ENCODE assay signal across 8 cellular contexts in the genomic region with DNA sequence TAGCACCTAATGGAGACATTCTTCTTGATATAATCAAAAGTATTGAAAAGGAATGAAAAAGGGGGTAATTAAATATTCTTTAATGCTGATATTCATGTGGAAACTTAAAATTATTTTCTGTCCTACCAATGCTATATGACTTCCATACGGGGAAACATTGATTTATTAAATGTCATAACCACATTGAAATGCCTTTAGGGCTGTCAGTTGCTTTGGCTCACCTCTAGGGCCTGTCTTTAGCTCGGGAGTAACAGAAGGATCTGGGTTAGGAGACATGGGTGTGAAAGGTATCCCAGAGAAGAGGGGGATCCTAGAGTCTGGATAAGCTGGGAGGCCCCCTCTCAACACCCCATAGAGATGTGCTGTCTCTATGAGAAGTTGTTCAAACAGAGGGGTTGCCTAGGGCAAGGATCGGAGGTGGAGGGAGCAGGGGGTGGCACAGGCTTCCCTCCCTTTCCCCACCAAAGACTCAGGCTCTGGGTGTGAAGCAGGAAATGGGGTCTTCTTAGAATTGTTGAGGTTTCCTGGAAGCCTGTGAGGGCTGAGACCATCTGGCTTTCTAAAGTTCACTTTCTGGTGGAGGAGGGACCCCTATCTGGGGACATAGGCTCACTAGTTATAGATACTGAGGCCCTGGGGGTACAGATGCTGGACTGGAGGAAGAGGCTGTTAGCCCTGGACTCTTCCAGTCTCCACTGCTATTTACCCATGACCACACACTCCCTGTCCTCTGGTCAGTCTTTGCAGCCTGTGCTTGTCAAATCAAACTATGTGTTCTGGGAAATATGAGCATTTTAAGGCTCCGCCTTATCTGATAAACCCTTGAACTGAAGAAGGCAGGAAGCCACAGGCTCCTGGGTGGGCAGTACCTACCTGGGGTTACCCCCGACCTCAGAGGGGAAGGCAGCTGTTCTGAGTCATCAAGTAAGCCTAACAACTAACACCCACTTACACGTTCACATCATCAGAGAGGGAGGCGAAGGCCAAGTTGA. TPM values are rescaled to one million over a fixed set of nuclear protein-coding genes. Genes with fewer than 3 reads are reported as not detected.
A peak's percentile ranks its signal among the peaks of the same experiment; 100 is the strongest.
DNase-seq lines count a peak whose midpoint lies in the region; ATAC-seq and TF ChIP-seq lines count a peak whose summit lies in the region.

No MANE protein-coding gene starts in this region.

- 50 to 75% (median 51%) methylated on average over 6 to 7 of the region's 7 CpGs for WGBS in stomach, 5 donors

- peaks cover 0 to 17% (median 0%) of the 10 kb centered on the region in 4 donors for H3K4me1 ChIP-seq in stomach

- CTCF ChIA-PET in CD4-positive, alpha-beta T cell (lab: Charles Lee), result no interaction called here

- H3K36me3 ChIP-seq in stomach, result no peaks in the 10 kb centered on the region

- DNase-seq in CD4-positive, alpha-beta T cell, result peak; percentile 19 to 63 (median 50)
- peak; percentile 39 to 61 for DNase-seq in stimulated activated CD4-positive, alpha-beta T cell treated with anti-CD3 and anti-CD28 coated beads, Interleukin-1b, Interleukin-23, amount 100 ng/mL, for 4 hours (ENCODE audit: low read depth in 2 of 2)
- DNase-seq in stomach, result no peak
- no peak for DNase-seq in NCI-H187 (lab: John Stamatoyannopoulos, UW)
- DNase-seq in LoVo (ENCODE audit: low spot score), result no peak

- POLR2A ChIA-PET in CD4-positive, alpha-beta T cell (lab: Charles Lee), result no interaction called here

- no peak for TF ChIP-seq EP300 in stomach (IDR thresholded peaks at IDR 0.05)

- H3K9me3 ChIP-seq in CD4-positive, alpha-beta T cell (ENCODE audit: control insufficient read depth, low read length), result no peaks in the 10 kb centered on the region
- H3K9me3 ChIP-seq in stomach, result no peaks in the 10 kb centered on the region

- TF ChIP-seq POLR2A in stomach (IDR thresholded peaks at IDR 0.05), result no peak

- no peak overlapping the region for H3K4me3 ChIP-seq in stomach

- ATAC-seq in CD4-positive, alpha-beta T cell (ENCODE audit: poor library complexity), result peak; percentile 97
- ATAC-seq in GM21825 (IDR thresholded peaks at IDR 0.05; ENCODE audit: unreplicated experiment) (peak; percentile 83), SK-N-SH treated with all-trans-retinoic acid at 6 μM for 48 hours (peak; percentile 34)

- no peak for TF ChIP-seq CTCF in CD4-positive, alpha-beta T cell (IDR thresholded peaks at IDR 0.05)
- no peak for TF ChIP-seq CTCF in stomach (IDR thresholded peaks at IDR 0.05)

- no peak overlapping the region for H3K27ac ChIP-seq in CD4-positive, alpha-beta T cell (ENCODE audit: low read depth, low read length)
- peak overlapping the region in 2 of 5 donors; percentile 4 to 5 for H3K27ac ChIP-seq in stomach

- no peaks in the 10 kb centered on the region for H3K9me3 Mint-ChIP-seq in CD4-positive, alpha-beta T cell
- no peaks in the 10 kb centered on the region for H3K9me3 Mint-ChIP-seq in activated naive CD8-positive, alpha-beta T cell (ENCODE audit: low read depth)

- no peaks in the 10 kb centered on the region for H3K27me3 Mint-ChIP-seq in CD4-positive, alpha-beta T cell
- H3K27me3 Mint-ChIP-seq in activated naive CD8-positive, alpha-beta T cell, result no peaks in the 10 kb centered on the region

- intact Hi-C loops in CD4-positive, alpha-beta T cell (cut with DNase I, micrococcal nuclease), result no loop called here
- intact Hi-C loops in stomach (cut with DNase I; ENCODE audit: low total_unique reads), result no loop called here

- no peaks in the 10 kb centered on the region for H3K36me3 Mint-ChIP-seq in CD4-positive, alpha-beta T cell (ENCODE audit: low read depth)
- no peaks in the 10 kb centered on the region for H3K36me3 Mint-ChIP-seq in activated naive CD8-positive, alpha-beta T cell

- peak overlapping the region; percentile 22 for H3K27ac Mint-ChIP-seq in CD4-positive, alpha-beta T cell
- peak overlapping the region; percentile 87 for H3K27ac Mint-ChIP-seq in activated naive CD8-positive, alpha-beta T cell

- H3K4me1 Mint-ChIP-seq in CD4-positive, alpha-beta T cell (ENCODE audit: low read depth), result peaks cover 14% of the 10 kb centered on the region
- peaks cover 60% of the 10 kb centered on the region for H3K4me1 Mint-ChIP-seq in activated naive CD8-positive, alpha-beta T cell (ENCODE audit: low read depth)

- H3K4me3 Mint-ChIP-seq in CD4-positive, alpha-beta T cell, result no peak overlapping the region
- peak overlapping the region; percentile 74 for H3K4me3 Mint-ChIP-seq in activated naive CD8-positive, alpha-beta T cell

- no peaks in the 10 kb centered on the region for H3K27me3 ChIP-seq in CD4-positive, alpha-beta T cell (ENCODE audit: control insufficient read depth, insufficient read depth, low read length)
- H3K27me3 ChIP-seq in stomach, result no peaks in the 10 kb centered on the region

TF ChIP-seq in SK-N-SH treated with all-trans-retinoic acid at 6 μM for 48 hours, 23 proteins besides CTCF, POLR2A, EP300 and RAD21 (continues in another document):
- TF ChIP-seq TOX (CRISPR knock-in tag; IDR thresholded peaks at IDR 0.05; ENCODE audit: borderline replicate concordance) (no peak), ARNTL (CRISPR knock-in tag; IDR thresholded peaks at IDR 0.05; ENCODE audit: borderline replicate concordance, low read depth) (no peak), BACH2 (CRISPR knock-in tag; IDR thresholded peaks at IDR 0.05; ENCODE audit: borderline replicate concordance) (no peak), ESRRG (CRISPR knock-in tag; IDR thresholded peaks at IDR 0.05) (no peak), GLIS3 (CRISPR knock-in tag; IDR thresholded peaks at IDR 0.05) (no peak), ZNF70 (CRISPR knock-in tag; IDR thresholded peaks at IDR 0.05) (no peak), RARB (CRISPR knock-in tag; IDR thresholded peaks at IDR 0.05) (no peak), ZFP30 (CRISPR knock-in tag; IDR thresholded peaks at IDR 0.05) (no peak)
- TF ChIP-seq, protein P1, sequence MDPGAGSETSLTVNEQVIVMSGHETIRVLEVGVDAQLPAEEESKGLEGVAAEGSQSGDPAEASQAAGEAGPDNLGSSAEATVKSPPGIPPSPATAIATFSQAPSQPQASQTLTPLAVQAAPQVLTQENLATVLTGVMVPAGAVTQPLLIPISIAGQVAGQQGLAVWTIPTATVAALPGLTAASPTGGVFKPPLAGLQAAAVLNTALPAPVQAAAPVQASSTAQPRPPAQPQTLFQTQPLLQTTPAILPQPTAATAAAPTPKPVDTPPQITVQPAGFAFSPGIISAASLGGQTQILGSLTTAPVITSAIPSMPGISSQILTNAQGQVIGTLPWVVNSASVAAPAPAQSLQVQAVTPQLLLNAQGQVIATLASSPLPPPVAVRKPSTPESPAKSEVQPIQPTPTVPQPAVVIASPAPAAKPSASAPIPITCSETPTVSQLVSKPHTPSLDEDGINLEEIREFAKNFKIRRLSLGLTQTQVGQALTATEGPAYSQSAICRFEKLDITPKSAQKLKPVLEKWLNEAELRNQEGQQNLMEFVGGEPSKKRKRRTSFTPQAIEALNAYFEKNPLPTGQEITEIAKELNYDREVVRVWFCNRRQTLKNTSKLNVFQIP (CRISPR knock-in tag; IDR thresholded peaks at IDR 0.05; ENCODE audit: borderline replicate concordance, low read depth), result no peak
- TF ChIP-seq, protein P2, sequence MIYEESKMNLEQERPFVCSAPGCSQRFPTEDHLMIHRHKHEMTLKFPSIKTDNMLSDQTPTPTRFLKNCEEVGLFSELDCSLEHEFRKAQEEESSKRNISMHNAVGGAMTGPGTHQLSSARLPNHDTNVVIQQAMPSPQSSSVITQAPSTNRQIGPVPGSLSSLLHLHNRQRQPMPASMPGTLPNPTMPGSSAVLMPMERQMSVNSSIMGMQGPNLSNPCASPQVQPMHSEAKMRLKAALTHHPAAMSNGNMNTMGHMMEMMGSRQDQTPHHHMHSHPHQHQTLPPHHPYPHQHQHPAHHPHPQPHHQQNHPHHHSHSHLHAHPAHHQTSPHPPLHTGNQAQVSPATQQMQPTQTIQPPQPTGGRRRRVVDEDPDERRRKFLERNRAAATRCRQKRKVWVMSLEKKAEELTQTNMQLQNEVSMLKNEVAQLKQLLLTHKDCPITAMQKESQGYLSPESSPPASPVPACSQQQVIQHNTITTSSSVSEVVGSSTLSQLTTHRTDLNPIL (CRISPR knock-in tag; IDR thresholded peaks at IDR 0.05; ENCODE audit: low read depth), result no peak
- TF ChIP-seq, protein P3, sequence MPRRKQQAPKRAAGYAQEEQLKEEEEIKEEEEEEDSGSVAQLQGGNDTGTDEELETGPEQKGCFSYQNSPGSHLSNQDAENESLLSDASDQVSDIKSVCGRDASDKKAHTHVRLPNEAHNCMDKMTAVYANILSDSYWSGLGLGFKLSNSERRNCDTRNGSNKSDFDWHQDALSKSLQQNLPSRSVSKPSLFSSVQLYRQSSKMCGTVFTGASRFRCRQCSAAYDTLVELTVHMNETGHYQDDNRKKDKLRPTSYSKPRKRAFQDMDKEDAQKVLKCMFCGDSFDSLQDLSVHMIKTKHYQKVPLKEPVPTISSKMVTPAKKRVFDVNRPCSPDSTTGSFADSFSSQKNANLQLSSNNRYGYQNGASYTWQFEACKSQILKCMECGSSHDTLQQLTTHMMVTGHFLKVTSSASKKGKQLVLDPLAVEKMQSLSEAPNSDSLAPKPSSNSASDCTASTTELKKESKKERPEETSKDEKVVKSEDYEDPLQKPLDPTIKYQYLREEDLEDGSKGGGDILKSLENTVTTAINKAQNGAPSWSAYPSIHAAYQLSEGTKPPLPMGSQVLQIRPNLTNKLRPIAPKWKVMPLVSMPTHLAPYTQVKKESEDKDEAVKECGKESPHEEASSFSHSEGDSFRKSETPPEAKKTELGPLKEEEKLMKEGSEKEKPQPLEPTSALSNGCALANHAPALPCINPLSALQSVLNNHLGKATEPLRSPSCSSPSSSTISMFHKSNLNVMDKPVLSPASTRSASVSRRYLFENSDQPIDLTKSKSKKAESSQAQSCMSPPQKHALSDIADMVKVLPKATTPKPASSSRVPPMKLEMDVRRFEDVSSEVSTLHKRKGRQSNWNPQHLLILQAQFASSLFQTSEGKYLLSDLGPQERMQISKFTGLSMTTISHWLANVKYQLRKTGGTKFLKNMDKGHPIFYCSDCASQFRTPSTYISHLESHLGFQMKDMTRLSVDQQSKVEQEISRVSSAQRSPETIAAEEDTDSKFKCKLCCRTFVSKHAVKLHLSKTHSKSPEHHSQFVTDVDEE (CRISPR knock-in tag; IDR thresholded peaks at IDR 0.05), result no peak

RNA-seq across cellular contexts. Expression of a gene that starts 55.8 kb away (rescaled TPM):
- 10 to 100 TPM; 20.7 to 21.2 TPM for total RNA-seq in CD4-positive, alpha-beta T cell
- total RNA-seq in stomach, result 10 to 100 TPM in 3 of 5 donors, 1 to 10 TPM in 2; 1.2 to 65.0 (median 30.4) TPM
- polyA plus RNA-seq in stomach, result 10 to 100 TPM; 13.8 to 20.7 (median 18.0) TPM

Comparison
In these comparisons a context has a peak if more than half of its experiments do, and no peak if none do; other contexts are left out.
1. ATAC-seq: peak in every context shown above with its lines; median percentile 97 in CD4-positive, alpha-beta T cell; 83 in GM21825; 34 in SK-N-SH treated with all-trans-retinoic acid at 6 μM for 48 hours.
2. DNase-seq: peak in CD4-positive, alpha-beta T cell (10 of 10) and stimulated activated CD4-positive, alpha-beta T cell treated with anti-CD3 and anti-CD28 coated beads, Interleukin-1b, Interleukin-23, amount 100 ng/mL, for 4 hours (2 of 2); none in stomach (single experiment), NCI-H187 (0 of 2) and LoVo (single experiment).